Comparison of ENCODE assay signal across 8 cellular contexts in the genomic region with DNA sequence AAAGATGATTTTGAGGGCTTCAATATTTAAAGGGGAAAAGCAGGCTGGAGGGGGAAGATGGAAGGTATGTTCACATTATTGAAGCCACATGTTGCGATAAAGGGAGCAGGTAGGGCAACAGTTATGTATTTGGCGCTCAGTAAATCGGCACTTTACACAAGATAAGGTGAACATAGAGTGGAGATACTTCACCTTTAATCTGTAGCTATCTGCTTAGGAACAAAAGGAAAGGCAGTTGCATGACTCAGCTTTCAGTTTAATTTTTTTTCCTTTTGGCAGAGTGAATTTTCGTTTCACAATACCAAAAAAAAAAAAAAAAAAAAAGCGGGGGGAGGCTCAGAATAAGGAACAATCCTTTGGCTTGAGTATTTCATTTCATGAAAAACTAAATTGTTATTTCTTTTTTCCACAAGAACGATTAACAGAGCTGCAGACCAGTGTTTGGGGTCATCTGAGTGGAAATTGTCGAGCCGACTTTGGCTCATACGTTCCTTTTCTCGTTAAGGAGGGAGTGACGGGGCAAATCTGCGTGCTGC. TPM values are rescaled to one million over a fixed set of nuclear protein-coding genes. Genes with fewer than 3 reads are reported as not detected.
DNase-seq lines count a peak whose midpoint lies in the region; ATAC-seq, FAIRE-seq and TF ChIP-seq lines count a peak whose summit lies in the region.

No MANE protein-coding gene starts in this region.

- WGBS in ovary, 3 donors: 4 to 5% (median 5%) methylated on average over 12 of the region's 12 CpGs

- H3K4me3 ChIP-seq in AG04449 (ENCODE audit: low read depth, low read length) (peak overlapping the region; percentile 69), SU-DHL-6 (ENCODE audit: insufficient read depth, low read length, poor library complexity, severe bottlenecking) (peak overlapping the region; percentile 60), ovary (peak overlapping the region; percentile 61)

- DNase-seq in AG04449 (ENCODE audit: low read depth, low spot score) (no peak), GM12891 (ENCODE audit: insufficient read length, low spot score) (no peak), fibroblast of gingiva (ENCODE audit: low read depth) (peak; percentile 54), ovary (no peak), GOT3 (lab: John Stamatoyannopoulos, UW) (no peak), NCI-H2196 (lab: John Stamatoyannopoulos, UW; ENCODE audit: unreplicated experiment) (no peak)

- H3K4me1 ChIP-seq in ovary (ENCODE audit: insufficient read depth): peaks cover 19% of the 10 kb centered on the region

- TF ChIP-seq EP300 in ovary (IDR thresholded peaks at IDR 0.05): no peak

- intact Hi-C loops in ovary (cut with DNase I): no loop called here

- no peaks in the 10 kb centered on the region for H3F3A ChIP-seq in SU-DHL-6 (ENCODE audit: insufficient read depth)

- H3K27me3 ChIP-seq in SU-DHL-6 (ENCODE audit: low read length) (0 out of 2 replicates have a peak, but pooled peaks cover 3% of the 10 kb centered on the region), ovary (no peaks in the 10 kb centered on the region)

- no peaks in the 10 kb centered on the region for H3K9me2 ChIP-seq in SU-DHL-6 (replicated peaks; ENCODE audit: insufficient read depth, low read length)

- TF ChIP-seq CTCF in AG04449 (IDR thresholded peaks at IDR 0.05; ENCODE audit: insufficient read depth, low read length, missing control alignments): no peak
- TF ChIP-seq CTCF in SU-DHL-6 (IDR thresholded peaks at IDR 0.05; ENCODE audit: insufficient read depth, low read length, poor library complexity, severe bottlenecking): no peak
- no peak for TF ChIP-seq CTCF in ovary (IDR thresholded peaks at IDR 0.05)

- no peaks in the 10 kb centered on the region for H3K36me3 ChIP-seq in SU-DHL-6 (ENCODE audit: low read length)
- no peaks in the 10 kb centered on the region for H3K36me3 ChIP-seq in ovary

- peak overlapping the region; percentile 96 for H3K4me2 ChIP-seq in SU-DHL-6 (ENCODE audit: low read depth, low read length, poor library complexity, severe bottlenecking)

- TF ChIP-seq POLR2A in GM12891 (IDR thresholded peaks at IDR 0.05; ENCODE audit: low read depth, low read length) (no peak), ovary (IDR thresholded peaks at IDR 0.05) (no peak)

- H3K9me3 ChIP-seq in SU-DHL-6 (ENCODE audit: insufficient read depth, low read length): no peaks in the 10 kb centered on the region
- no peaks in the 10 kb centered on the region for H3K9me3 ChIP-seq in ovary

- no peak for ATAC-seq in GM21423 (IDR thresholded peaks at IDR 0.05; ENCODE audit: unreplicated experiment)

- peak overlapping the region; percentile 88 for H3K27ac ChIP-seq in SU-DHL-6 (ENCODE audit: low read depth, low read length)
- H3K27ac ChIP-seq in ovary: peak overlapping the region; percentile 92 to 99

- no peaks in the 10 kb centered on the region for H4K20me1 ChIP-seq in SU-DHL-6 (ENCODE audit: low read depth, low read length)

- POLR2A ChIA-PET in AG04449 (lab: Yijun Ruan, JAX): no interaction called here

- no peaks in the 10 kb centered on the region for H3K79me2 ChIP-seq in SU-DHL-6 (ENCODE audit: insufficient read depth, low read length)

- peak overlapping the region; percentile 76 for H3K9ac ChIP-seq in SU-DHL-6 (ENCODE audit: low read length)

- H2AFZ ChIP-seq in SU-DHL-6 (ENCODE audit: low read depth, low read length, severe bottlenecking): peak overlapping the region; percentile 94

- CTCF ChIA-PET in AG04449 (lab: Yijun Ruan, JAX): interaction anchor here (0.6 to 1.0 kb wide), 4 partner anchors 12 to 531 kb away, joined by 3 to 4 read pairs (median 4); no protein-coding TSS in a partner anchor

- peak; percentile 26 for FAIRE-seq in GM12891 (lab: Jason Lieb, UNC)

TF ChIP-seq in GM12891, 5 proteins besides CTCF, POLR2A, EP300 and RAD21:
- TF ChIP-seq POU2F2 (IDR thresholded peaks at IDR 0.05; ENCODE audit: low read depth, low read length): no peak
- TF ChIP-seq SPI1 (IDR thresholded peaks at IDR 0.05; ENCODE audit: low read depth, low read length): no peak
- TF ChIP-seq POLR2AphosphoS5 (IDR thresholded peaks at IDR 0.05; ENCODE audit: low read depth, low read length): no peak
- TF ChIP-seq PAX5 (IDR thresholded peaks at IDR 0.05; ENCODE audit: insufficient read depth, low read length, severe bottlenecking): no peak
- TF ChIP-seq TAF1 (IDR thresholded peaks at IDR 0.05; ENCODE audit: low read depth, low read length): no peak

RNA-seq across cellular contexts. Expression of gene COQ8A, which starts 1.1 kb away (rescaled TPM):
- 10.4 TPM for polyA plus RNA-seq in GM12891 (2012; ENCODE audit: low read depth, missing spikeins)
- total RNA-seq in ovary: 100 to 1,000 TPM in 1 of 7 donors, 10 to 100 TPM in 6; 37.4 to 101 (median 71.2) TPM
- polyA plus RNA-seq in ovary: 10 to 100 TPM; 37.5 to 59.9 TPM
